8 cellular contexts compared by ENCODE assay signal in genomic region chr1:89804646-89805237, GRCh38. TPM values are rescaled to one million over a fixed set of nuclear protein-coding genes. Genes with fewer than 3 reads are reported as not detected.
DNase-seq lines count a peak whose midpoint lies in the region; ATAC-seq, FAIRE-seq and TF ChIP-seq lines count a peak whose summit lies in the region.

No MANE protein-coding gene starts in this region.

- H3K9me3 ChIP-seq in PC-3 (ENCODE audit: low read length) (no peaks in the 10 kb centered on the region), esophagus muscularis mucosa (no peaks in the 10 kb centered on the region)

- H3K4me3 Mint-ChIP-seq in natural killer cell treated with Interleukin-12 subunit alpha and Interleukin-12 subunit beta and Interleukin-15 and Interleukin-18, amount 100 ng/mL, for 72 hours: no peak overlapping the region

- WGBS in esophagus muscularis mucosa: 0% methylated on average over 4 of the region's 4 CpGs

- H3K27ac ChIP-seq in PC-3 (ENCODE audit: low read length) (no peak overlapping the region), esophagus muscularis mucosa (replicated peaks in 1 of 4) (no peak overlapping the region)

- H3K4me2 ChIP-seq in PC-3 (ENCODE audit: low read length): no peak overlapping the region

- CTCF ChIA-PET in PC-3 (lab: Charles Lee): interaction anchor here (0.6 to 0.7 kb wide), 2 partner anchors 85 to 208 kb away, joined by 3 read pairs; no protein-coding TSS in a partner anchor

- H3K4me3 ChIP-seq in PC-3 (ENCODE audit: low read length): no peak overlapping the region
- no peak overlapping the region for H3K4me3 ChIP-seq in esophagus muscularis mucosa

- H3K27me3 ChIP-seq in PC-3 (ENCODE audit: low read length) (no peaks in the 10 kb centered on the region), esophagus muscularis mucosa (no peaks in the 10 kb centered on the region)

- H3K36me3 ChIP-seq in PC-3 (ENCODE audit: low read depth, low read length) (no peaks in the 10 kb centered on the region), esophagus muscularis mucosa (no peaks in the 10 kb centered on the region)

- no peak for TF ChIP-seq POLR2A in esophagus muscularis mucosa (IDR thresholded peaks at IDR 0.05; ENCODE audit: low read depth)

- H3K4me1 Mint-ChIP-seq in natural killer cell treated with Interleukin-12 subunit alpha and Interleukin-12 subunit beta and Interleukin-15 and Interleukin-18, amount 100 ng/mL, for 72 hours (ENCODE audit: low read depth in 2 of 2): peaks cover 1 to 6% of the 10 kb centered on the region in 2 donors

- ATAC-seq in GM21390 (IDR thresholded peaks at IDR 0.05; ENCODE audit: unreplicated experiment) (peak; percentile 88), PC-3 (peak; percentile 86)
- peak; percentile 78 to 80 for ATAC-seq in natural killer cell treated with Interleukin-12 subunit alpha and Interleukin-12 subunit beta and Interleukin-15 and Interleukin-18, amount 100 ng/mL, for 72 hours

- POLR2A ChIA-PET in PC-3 (lab: Charles Lee; ENCODE audit: unreplicated experiment): no interaction called here

- peak; percentile 99 for TF ChIP-seq RAD21 in Ishikawa (IDR thresholded peaks at IDR 0.05; ENCODE audit: low read depth)

- H3K9me2 ChIP-seq in PC-3 (replicated peaks; ENCODE audit: low read length): no peaks in the 10 kb centered on the region; the same call in 1 of the 2 replicates

- H3K9me3 Mint-ChIP-seq in natural killer cell treated with Interleukin-12 subunit alpha and Interleukin-12 subunit beta and Interleukin-15 and Interleukin-18, amount 100 ng/mL, for 72 hours: no peaks in the 10 kb centered on the region

- FAIRE-seq in D721Med (lab: Jason Lieb, UNC): no peak

- no peaks in the 10 kb centered on the region for H3F3A ChIP-seq in PC-3 (ENCODE audit: low read length, unreplicated experiment)

- no TSS peak for BruUV-seq in PC-3 (replicated peaks; lab: Mats Ljungman, UMichigan)

- H3K36me3 Mint-ChIP-seq in natural killer cell treated with Interleukin-12 subunit alpha and Interleukin-12 subunit beta and Interleukin-15 and Interleukin-18, amount 100 ng/mL, for 72 hours: no peaks in the 10 kb centered on the region

- H3K27ac Mint-ChIP-seq in natural killer cell treated with Interleukin-12 subunit alpha and Interleukin-12 subunit beta and Interleukin-15 and Interleukin-18, amount 100 ng/mL, for 72 hours: no peak overlapping the region

- no peak for DNase-seq in D721Med (ENCODE audit: insufficient read length, low spot score)
- DNase-seq in PC-3: peak; percentile 93
- DNase-seq in activated T-cell treated with anti-CD3 and anti-CD28 coated beads for 24 hours (ENCODE audit: low read depth): peak; percentile 83
- DNase-seq in esophagus muscularis mucosa (ENCODE audit: extremely low spot score): peak; percentile 95
- DNase-seq in natural killer cell treated with Interleukin-12 subunit alpha and Interleukin-12 subunit beta and Interleukin-15 and Interleukin-18, amount 100 ng/mL, for 72 hours (ENCODE audit: low spot score): peak; percentile 72
- DNase-seq in stimulated activated naive CD4-positive, alpha-beta T cell (lab: John Stamatoyannopoulos, UW): peak; percentile 60 to 87 (median 74)

- no peaks in the 10 kb centered on the region for H4K20me1 ChIP-seq in PC-3 (ENCODE audit: low read length)

- peak; percentile 98 for TF ChIP-seq CTCF in D721Med (IDR thresholded peaks at IDR 0.05; ENCODE audit: insufficient read depth, missing control alignments)
- peak; percentile 96 for TF ChIP-seq CTCF in PC-3 (conservative IDR thresholded peaks at IDR 0.05; ENCODE audit: low read depth, low read length)
- TF ChIP-seq CTCF in esophagus muscularis mucosa (IDR thresholded peaks at IDR 0.05): peak; percentile 86 to 91 (median 87)

- H2AFZ ChIP-seq in PC-3 (ENCODE audit: low read length): no peak overlapping the region

- H3K4me1 ChIP-seq in PC-3 (ENCODE audit: insufficient read depth, low read length) (peaks cover 23% of the 10 kb centered on the region), esophagus muscularis mucosa (peaks cover 0 to 8% (median 4%) of the 10 kb centered on the region in 4 donors)

- no peaks in the 10 kb centered on the region for H3K79me2 ChIP-seq in PC-3 (ENCODE audit: low read length)

- intact Hi-C loops in PC-3 (cut with micrococcal nuclease) (loop anchor here (1.0 kb wide), 1 partner anchor 183 kb away; no protein-coding TSS in a partner anchor), esophagus muscularis mucosa (cut with DNase I) (loop anchor here (1.0 kb wide), 1 partner anchor 183 kb away; no protein-coding TSS in a partner anchor)

- no peak overlapping the region for H3K9ac ChIP-seq in PC-3 (ENCODE audit: low read length)

- TF ChIP-seq EP300 in Ishikawa (IDR thresholded peaks at IDR 0.05; ENCODE audit: borderline replicate concordance): no peak
- TF ChIP-seq EP300 in esophagus muscularis mucosa (IDR thresholded peaks at IDR 0.05): no peak

- peaks cover 6 to 7% of the 10 kb centered on the region in 2 donors for H3K27me3 Mint-ChIP-seq in natural killer cell treated with Interleukin-12 subunit alpha and Interleukin-12 subunit beta and Interleukin-15 and Interleukin-18, amount 100 ng/mL, for 72 hours

TF ChIP-seq in Ishikawa, 13 proteins besides CTCF, POLR2A, EP300 and RAD21:
- TF ChIP-seq EGR1 (IDR thresholded peaks at IDR 0.05): no peak
- no peak for TF ChIP-seq CEBPB (IDR thresholded peaks at IDR 0.05)
- TF ChIP-seq TCF12 (IDR thresholded peaks at IDR 0.05; ENCODE audit: low read depth): no peak
- TF ChIP-seq YY1 (IDR thresholded peaks at IDR 0.05; ENCODE audit: low read depth): no peak
- no peak for TF ChIP-seq MAX (IDR thresholded peaks at IDR 0.05)
- TF ChIP-seq TAF1 (IDR thresholded peaks at IDR 0.05; ENCODE audit: low read depth): no peak
- TF ChIP-seq FOXM1 (IDR thresholded peaks at IDR 0.05; ENCODE audit: borderline replicate concordance, low read depth): no peak
- TF ChIP-seq CREB1 (IDR thresholded peaks at IDR 0.05; ENCODE audit: low read depth): no peak
- TF ChIP-seq NFIC (IDR thresholded peaks at IDR 0.05): no peak
- no peak for TF ChIP-seq ZBTB7A (IDR thresholded peaks at IDR 0.05; ENCODE audit: low read depth)
- no peak for TF ChIP-seq REST (IDR thresholded peaks at IDR 0.05; ENCODE audit: low read depth)
- TF ChIP-seq TEAD4 (IDR thresholded peaks at IDR 0.05): no peak
- no peak for TF ChIP-seq USF1 (IDR thresholded peaks at IDR 0.05)

RNA-seq across cellular contexts. Expression of gene LRRC8D, which starts 16.1 kb away (rescaled TPM):
- total RNA-seq in PC-3 (2014; rRNA removed) (19.6 and 21.8 TPM in 2 replicates), esophagus muscularis mucosa (10 to 100 TPM in 1 of 4 donors, 1 to 10 TPM in 3; 4.2 to 10.4 (median 6.6) TPM)
- 10 to 100 TPM; 19.8 to 27.3 TPM for total RNA-seq in natural killer cell treated with Interleukin-12 subunit alpha and Interleukin-12 subunit beta and Interleukin-15 and Interleukin-18, amount 100 ng/mL, for 72 hours
